ENCODE assay signal across 8 cellular contexts in the genomic region with DNA sequence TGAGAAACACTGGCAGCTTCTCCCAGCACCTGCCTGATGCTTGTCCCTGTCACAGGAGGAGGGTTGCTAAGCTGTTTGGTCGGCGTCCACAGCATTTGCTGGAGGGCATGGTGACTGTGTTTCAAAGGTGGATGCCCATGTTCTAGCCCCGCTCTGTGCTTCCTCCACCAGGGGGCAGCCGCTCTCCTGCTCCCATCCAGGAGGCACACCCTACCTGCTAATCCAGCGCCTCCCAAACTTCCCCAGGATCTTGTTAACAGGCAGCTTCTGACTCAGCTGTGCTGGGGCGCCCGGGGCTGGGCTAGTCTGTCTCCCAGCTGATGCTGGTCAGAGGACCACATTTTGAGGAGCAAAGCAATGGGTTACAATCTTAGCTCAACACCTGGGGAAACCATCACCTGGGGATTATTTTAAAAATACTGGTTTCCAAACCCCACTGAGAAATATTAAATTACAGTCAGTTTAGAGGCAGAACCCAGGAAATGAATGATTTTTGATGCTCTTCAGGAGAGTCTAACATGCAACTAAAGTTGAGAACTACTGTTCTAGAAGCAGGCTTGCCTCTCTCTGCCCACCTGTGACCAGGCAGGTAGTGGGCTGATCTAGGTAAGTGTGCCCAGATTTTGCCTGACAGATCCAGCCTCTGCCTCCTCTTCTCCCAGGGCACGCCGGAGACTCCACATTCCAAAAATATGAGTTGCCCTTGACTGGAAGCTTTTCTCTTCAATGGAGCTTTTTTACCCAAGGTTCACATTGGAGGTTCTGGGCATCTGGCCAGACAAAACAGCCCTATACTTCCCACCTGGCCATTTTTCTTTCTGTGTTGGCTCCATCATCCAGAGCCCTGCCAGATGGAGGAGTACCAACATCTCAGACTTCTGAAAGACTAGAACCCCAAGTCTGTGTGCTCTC.
A peak's percentile ranks its signal among the peaks of the same experiment; 100 is the strongest.
DNase-seq lines count a peak whose midpoint lies in the region; ATAC-seq and TF ChIP-seq lines count a peak whose summit lies in the region.

No MANE protein-coding gene starts in this region.

- H3K9me3 ChIP-seq in esophagus squamous epithelium, result no peaks in the 10 kb centered on the region

- H3K27ac ChIP-seq in esophagus squamous epithelium, result no peak overlapping the region

- WGBS in esophagus squamous epithelium, 2 donors, result 45 to 53% methylated on average over 2 to 3 of the region's 9 CpGs

- H3K4me3 ChIP-seq in esophagus squamous epithelium (no peak overlapping the region), retinal pigment epithelial cell (ENCODE audit: low read length) (no peak overlapping the region)

- H3K36me3 ChIP-seq in esophagus squamous epithelium, result no peaks in the 10 kb centered on the region

- H3K27me3 ChIP-seq in esophagus squamous epithelium, result peaks cover 0 to 90% (median 2%) of the 10 kb centered on the region in 4 donors

- H3K4me1 ChIP-seq in esophagus squamous epithelium, result peaks cover 0 to 6% (median 0%) of the 10 kb centered on the region in 3 donors

- intact Hi-C loops in esophagus squamous epithelium (cut with DNase I), result no loop called here

- TF ChIP-seq POLR2A in esophagus squamous epithelium (IDR thresholded peaks at IDR 0.05), result no peak

- TF ChIP-seq CTCF in esophagus squamous epithelium (IDR thresholded peaks at IDR 0.05) (peak; percentile 44 to 76 (median 60)), retinal pigment epithelial cell (conservative IDR thresholded peaks at IDR 0.05; ENCODE audit: low read depth, low read length) (peak; percentile 69)

- ATAC-seq in HG03432 (IDR thresholded peaks at IDR 0.05; ENCODE audit: unreplicated experiment) (no peak), HG03520 (IDR thresholded peaks at IDR 0.05; ENCODE audit: unreplicated experiment) (no peak)

- peak; percentile 50 for DNase-seq in SIG-M5 treated with dmso at 0.1 percent for 504 hours (lab: John Stamatoyannopoulos, UW; ENCODE audit: unreplicated experiment)
- no peak for DNase-seq in SIG-M5 (lab: John Stamatoyannopoulos, UW)
- peak; percentile 52 for DNase-seq in NAMALWA (ENCODE audit: low spot score)
- peak; percentile 67 for DNase-seq in activated CD4-positive, alpha-beta T cell treated with anti-CD3 and anti-CD28 coated beads for 48 hours
- DNase-seq in esophagus squamous epithelium (lab: John Stamatoyannopoulos, UW), result no peak
- DNase-seq in retinal pigment epithelial cell (ENCODE audit: low read depth), result no peak

Comparison
In these comparisons a context has a peak if more than half of its experiments do, and no peak if none do; other contexts are left out.
1. DNase-seq: peak in SIG-M5 treated with dmso at 0.1 percent for 504 hours (single experiment), NAMALWA (single experiment) and activated CD4-positive, alpha-beta T cell treated with anti-CD3 and anti-CD28 coated beads for 48 hours (single experiment); none in SIG-M5 (single experiment), esophagus squamous epithelium (single experiment) and retinal pigment epithelial cell (single experiment).